ENCODE assay signal across 28 cellular contexts in genomic region chr4:16256343-16256742, GRCh38.
"Had no signal": no experiment of that assay in that cellular context is flagged by ENCODE, and none has a peak within 500 bp of the region (broad histone marks: within the 10 kb centered on the region; RNA-seq: fewer than 3 reads in every experiment).

No MANE protein-coding gene starts in this region.

- DNase-seq: naive thymus-derived CD4-positive, alpha-beta T cell; natural killer cell; occipital lobe; ovary; psoas muscle; stimulated activated CD4-positive, alpha-beta T cell treated with anti-CD3 and anti-CD28 coated beads, Interleukin-15, amount 100 ng/mL, for 24 hours; stimulated activated CD4-positive, alpha-beta T cell treated with anti-CD3 and anti-CD28 coated beads, Interleukin-2, amount 100 ng/mL, for 24 hours; stimulated activated CD4-positive, alpha-beta T cell treated with anti-CD3 and anti-CD28 coated beads, Interleukin-2, amount 100 ng/mL, for 48 hours; stimulated activated CD4-positive, alpha-beta T cell treated with anti-CD3 and anti-CD28 coated beads, Interleukin-4, amount 100 ng/mL, for 24 hours; stimulated activated naive B cell treated with anti-CD40 and anti-IgM and Interleukin-4, amounts not matched to agents 10 μg/mL and 1 μg/mL and 100 μg/mL, for 72 hours; stimulated activated naive CD4-positive, alpha-beta T cell treated with Interleukin-2 at 50 U/mL for 16 hours; stomach; thyroid gland; trophoblast cell had no signal

- H3K36me3 Mint-ChIP-seq: natural killer cell; stimulated activated effector memory CD8-positive, alpha-beta T cell treated with anti-CD3 and anti-CD28 coated beads, Interleukin-12 subunit alpha, Interleukin-12 subunit beta, amount 100 ng/mL, for 72 hours had no signal

- H3K9me3 ChIP-seq: ovary, psoas muscle, right lobe of liver, stomach, thoracic aorta, thyroid gland, tibial nerve, upper lobe of left lung, vagina had no signal

- H3K4me3 Mint-ChIP-seq: naive thymus-derived CD4-positive, alpha-beta T cell; natural killer cell; nephron; neural progenitor cell; stimulated activated effector memory CD8-positive, alpha-beta T cell treated with anti-CD3 and anti-CD28 coated beads, Interleukin-12 subunit alpha, Interleukin-12 subunit beta, amount 100 ng/mL, for 72 hours; stimulated activated naive B cell treated with anti-CD40 and anti-IgM and Interleukin-4, amounts not matched to agents 10 μg/mL and 1 μg/mL and 100 μg/mL, for 72 hours; stimulated activated naive CD8-positive, alpha-beta T cell treated with anti-CD3 and anti-CD28 coated beads, Interleukin-15, Interleukin-2, amounts not matched to agents 100 ng/mL and 50 ng/mL, for 24 hours had no signal

- H3K4me1 ChIP-seq: neural progenitor cell, parathyroid adenoma, psoas muscle, thyroid gland, tibial nerve, upper lobe of left lung, vagina had no signal

- H3K27me3 Mint-ChIP-seq: naive thymus-derived CD4-positive, alpha-beta T cell; progenitor cell of endocrine pancreas; stimulated activated naive B cell treated with anti-CD40 and anti-IgM and Interleukin-4, amounts not matched to agents 10 μg/mL and 1 μg/mL and 100 μg/mL, for 72 hours; stimulated activated naive CD8-positive, alpha-beta T cell treated with anti-CD3 and anti-CD28 coated beads, Interleukin-15, Interleukin-2, amounts not matched to agents 100 ng/mL and 50 ng/mL, for 24 hours had no signal

- FAIRE-seq: urothelium cell line had no signal

- H3K4me3 ChIP-seq: neural progenitor cell, ovary, psoas muscle, right lobe of liver, skin epidermis, stomach, thoracic aorta, thyroid gland, tibial nerve, upper lobe of left lung, vagina had no signal

- H3K27ac ChIP-seq: neural progenitor cell, ovary, parathyroid adenoma, psoas muscle, right lobe of liver, skin epidermis, stomach, thoracic aorta, thyroid gland, tibial nerve, upper lobe of left lung, vagina had no signal

- H3K9me3 Mint-ChIP-seq: natural killer cell; nephron; neural progenitor cell; stimulated activated effector memory CD8-positive, alpha-beta T cell treated with anti-CD3 and anti-CD28 coated beads, Interleukin-12 subunit alpha, Interleukin-12 subunit beta, amount 100 ng/mL, for 72 hours had no signal

- H3K27ac Mint-ChIP-seq: naive thymus-derived CD4-positive, alpha-beta T cell; natural killer cell; nephron; neural progenitor cell; progenitor cell of endocrine pancreas; stimulated activated effector memory CD8-positive, alpha-beta T cell treated with anti-CD3 and anti-CD28 coated beads, Interleukin-12 subunit alpha, Interleukin-12 subunit beta, amount 100 ng/mL, for 72 hours; stimulated activated naive B cell treated with anti-CD40 and anti-IgM and Interleukin-4, amounts not matched to agents 10 μg/mL and 1 μg/mL and 100 μg/mL, for 72 hours; stimulated activated naive CD8-positive, alpha-beta T cell treated with anti-CD3 and anti-CD28 coated beads, Interleukin-15, Interleukin-2, amounts not matched to agents 100 ng/mL and 50 ng/mL, for 24 hours had no signal

- H3K36me3 ChIP-seq: neural progenitor cell, ovary, thyroid gland had no signal

- H3K4me1 Mint-ChIP-seq: natural killer cell, nephron, neural progenitor cell had no signal

- H3K27me3 ChIP-seq: neural progenitor cell, ovary, right lobe of liver, stomach, thyroid gland, tibial nerve, upper lobe of left lung, vagina had no signal

- ATAC-seq: naive thymus-derived CD4-positive, alpha-beta T cell; natural killer cell; psoas muscle; right cardiac atrium; right lobe of liver; stimulated activated effector memory CD8-positive, alpha-beta T cell treated with anti-CD3 and anti-CD28 coated beads, Interleukin-12 subunit alpha, Interleukin-12 subunit beta, amount 100 ng/mL, for 72 hours; stimulated activated naive B cell treated with anti-CD40 and anti-IgM and Interleukin-4, amounts not matched to agents 10 μg/mL and 1 μg/mL and 100 μg/mL, for 72 hours had no signal
